1 cellular context compared by ENCODE assay signal in genomic region chr4:182917182-182918043, GRCh38.
TF ChIP-seq lines count a peak whose summit lies in the region.

TSS of gene DCTD (minus strand) at chr4:182917386. CDS start at chr4:182915568, 1,818 bp downstream.

TF ChIP-seq in HepG2, 621 proteins besides CTCF, POLR2A, EP300 and RAD21 (continued from another document and continues in another):
- TF ChIP-seq BATF2 (CRISPR knock-in tag; IDR thresholded peaks at IDR 0.05): no peak
- TF ChIP-seq MED8 (CRISPR knock-in tag; IDR thresholded peaks at IDR 0.05; ENCODE audit: insufficient replicate concordance): peak; percentile 42
- TF ChIP-seq ZNF704 (CRISPR knock-in tag; IDR thresholded peaks at IDR 0.05; ENCODE audit: borderline replicate concordance): 0 out of 2 replicates have a peak, but pooled peaks have one; percentile 48
- TF ChIP-seq NFKB2 (CRISPR knock-in tag; IDR thresholded peaks at IDR 0.05; ENCODE audit: borderline replicate concordance): peak; percentile 80; the same call in 1 of the 2 replicates
- TF ChIP-seq POLR2G (IDR thresholded peaks at IDR 0.05; ENCODE audit: low read depth, low read length): peak; percentile 73
- no peak for TF ChIP-seq ZNF562 (CRISPR knock-in tag; IDR thresholded peaks at IDR 0.05; ENCODE audit: borderline replicate concordance)
- TF ChIP-seq ZNF543 (CRISPR knock-in tag; IDR thresholded peaks at IDR 0.05): peak; percentile 80; the same call in 1 of the 2 replicates
- peak; percentile 69 for TF ChIP-seq SALL1 (CRISPR knock-in tag; IDR thresholded peaks at IDR 0.05)
- TF ChIP-seq PHF8 (CRISPR knock-in tag; IDR thresholded peaks at IDR 0.05): peak; percentile 63
- TF ChIP-seq KLF9 (CRISPR knock-in tag; IDR thresholded peaks at IDR 0.05; ENCODE audit: low read depth): no peak
- TF ChIP-seq SATB2 (CRISPR knock-in tag; IDR thresholded peaks at IDR 0.05): peak; percentile 82; the same call in 1 of the 2 replicates
- peak; percentile 69 for TF ChIP-seq MAX (IDR thresholded peaks at IDR 0.05)
- no peak for TF ChIP-seq AHR (CRISPR knock-in tag; IDR thresholded peaks at IDR 0.05)
- TF ChIP-seq ZSCAN20 (CRISPR knock-in tag; IDR thresholded peaks at IDR 0.05; ENCODE audit: borderline replicate concordance): peak; percentile 67; the same call in 1 of the 2 replicates
- TF ChIP-seq RARA (CRISPR knock-in tag; IDR thresholded peaks at IDR 0.05): peak; percentile 34
- no peak for TF ChIP-seq ZBTB8A (CRISPR knock-in tag; IDR thresholded peaks at IDR 0.05; ENCODE audit: borderline replicate concordance, low read depth)
- peak; percentile 84 for TF ChIP-seq ZNF772 (CRISPR knock-in tag; IDR thresholded peaks at IDR 0.05)
- TF ChIP-seq SAP130 (CRISPR knock-in tag; IDR thresholded peaks at IDR 0.05; ENCODE audit: low read depth): peak; percentile 60
- TF ChIP-seq GABPB1 (CRISPR knock-in tag; IDR thresholded peaks at IDR 0.05): peak; percentile 74
- no peak for TF ChIP-seq LCORL (IDR thresholded peaks at IDR 0.05)
- peak; percentile 57; the same call in 1 of the 2 replicates for TF ChIP-seq LCORL (CRISPR knock-in tag; IDR thresholded peaks at IDR 0.05)
- TF ChIP-seq ZNF138 (CRISPR knock-in tag; IDR thresholded peaks at IDR 0.05; ENCODE audit: low read depth): peak; percentile 36; the same call in 1 of the 2 replicates
- peak; percentile 32 for TF ChIP-seq ASH2L (IDR thresholded peaks at IDR 0.05; ENCODE audit: insufficient read length, low read depth, low read length)
- peak; percentile 68 for TF ChIP-seq ZNF792 (CRISPR knock-in tag; IDR thresholded peaks at IDR 0.05)
- no peak for TF ChIP-seq DPF2 (CRISPR knock-in tag; IDR thresholded peaks at IDR 0.05; ENCODE audit: borderline replicate concordance, low read depth)
- TF ChIP-seq E2F2 (CRISPR knock-in tag; IDR thresholded peaks at IDR 0.05; ENCODE audit: borderline replicate concordance): 0 out of 2 replicates have a peak, but pooled peaks have one; percentile 40
- peak; percentile 1; the same call in 1 of the 2 replicates for TF ChIP-seq FOSL2 (CRISPR knock-in tag; IDR thresholded peaks at IDR 0.05)
- peak; percentile 87 for TF ChIP-seq MEIS1 (CRISPR knock-in tag; IDR thresholded peaks at IDR 0.05; ENCODE audit: borderline replicate concordance)
- no peak for TF ChIP-seq NFIC (IDR thresholded peaks at IDR 0.05; ENCODE audit: low read length)
- TF ChIP-seq ZNF878 (CRISPR knock-in tag; IDR thresholded peaks at IDR 0.05): no peak; the same call in 1 of the 2 replicates
- TF ChIP-seq ZFY (CRISPR knock-in tag; IDR thresholded peaks at IDR 0.05): peak; percentile 28
- peak; percentile 32; the same call in 1 of the 2 replicates for TF ChIP-seq MEF2D (CRISPR knock-in tag; IDR thresholded peaks at IDR 0.05)
- no peak for TF ChIP-seq AKNA (CRISPR knock-in tag; IDR thresholded peaks at IDR 0.05; ENCODE audit: borderline replicate concordance)
- peak; percentile 36; the same call in 1 of the 2 replicates for TF ChIP-seq YEATS4 (CRISPR knock-in tag; IDR thresholded peaks at IDR 0.05; ENCODE audit: borderline replicate concordance)
- peak; percentile 88 for TF ChIP-seq SALL2 (CRISPR knock-in tag; IDR thresholded peaks at IDR 0.05)
- peak; percentile 57; the same call in 1 of the 2 replicates for TF ChIP-seq TFDP1 (CRISPR knock-in tag; IDR thresholded peaks at IDR 0.05; ENCODE audit: borderline replicate concordance)
- TF ChIP-seq ZNF674 (CRISPR knock-in tag; IDR thresholded peaks at IDR 0.05; ENCODE audit: low read depth): peak; percentile 28; the same call in 1 of the 2 replicates
- TF ChIP-seq BORCS8-MEF2B (CRISPR knock-in tag; IDR thresholded peaks at IDR 0.05): peak; percentile 72
- no peak for TF ChIP-seq TP53 (CRISPR knock-in tag; conservative IDR thresholded peaks at IDR 0.05)
- peak; percentile 77; the same call in 1 of the 2 replicates for TF ChIP-seq ZNF816 (CRISPR knock-in tag; IDR thresholded peaks at IDR 0.05; ENCODE audit: borderline replicate concordance)
- peak; percentile 22; the same call in 1 of the 3 replicates for TF ChIP-seq MXI1 (IDR thresholded peaks at IDR 0.05; ENCODE audit: borderline replicate concordance, low read depth, low read length)
- TF ChIP-seq ZNF670 (CRISPR knock-in tag; IDR thresholded peaks at IDR 0.05; ENCODE audit: borderline replicate concordance): peak; percentile 27; the same call in 1 of the 2 replicates
- TF ChIP-seq RERE (CRISPR knock-in tag; IDR thresholded peaks at IDR 0.05; ENCODE audit: low read depth): 0 out of 2 replicates have a peak, but pooled peaks have one; percentile 10
- TF ChIP-seq TEAD2 (CRISPR knock-in tag; IDR thresholded peaks at IDR 0.05): 0 out of 2 replicates have a peak, but pooled peaks have one; percentile 53
- peak; percentile 48; the same call in 1 of the 2 replicates for TF ChIP-seq ZNF841 (CRISPR knock-in tag; IDR thresholded peaks at IDR 0.05; ENCODE audit: borderline replicate concordance)
- peak; percentile 58; the same call in 1 of the 2 replicates for TF ChIP-seq GATAD2A (CRISPR knock-in tag; IDR thresholded peaks at IDR 0.05)
- peak; percentile 9; the same call in 1 of the 2 replicates for TF ChIP-seq RXRB (CRISPR knock-in tag; IDR thresholded peaks at IDR 0.05; ENCODE audit: borderline replicate concordance)
